In genomic region chr2:33081691-33082090, GRCh38 we compare ENCODE assay signal across 15 cellular contexts.
DNase-seq lines count a peak whose midpoint lies in the region; ATAC-seq and TF ChIP-seq lines count a peak whose summit lies in the region.
"Had no signal": no experiment of that assay in that cellular context is flagged by ENCODE, and none has a peak within 500 bp of the region (broad histone marks: within the 10 kb centered on the region; RNA-seq: fewer than 3 reads in every experiment).

No MANE protein-coding gene starts in this region.

- POLR2A ChIA-PET in A673 (lab: Charles Lee; ENCODE audit: low non-redundant PET): no interaction called here

- peak overlapping the region; percentile 99 for H3K27ac ChIP-seq in DOHH2 (ENCODE audit: low read depth, low read length)
- peak overlapping the region; percentile 99 for H3K27ac ChIP-seq in OCI-LY1 (ENCODE audit: low read depth, low read length, poor library complexity, severe bottlenecking)
- no peak overlapping the region for H3K27ac ChIP-seq in A673 (ENCODE audit: low read depth, low read length, poor library complexity, severe bottlenecking)
- H3K27ac ChIP-seq in neuronal stem cell (replicated peaks; ENCODE audit: low read length): no peak overlapping the region
- H3K27ac ChIP-seq: A549 had no signal

- no peak overlapping the region for H2BK15ac ChIP-seq in neuronal stem cell (ENCODE audit: low read length)

- no peak overlapping the region for H2BK5ac ChIP-seq in neuronal stem cell (ENCODE audit: low read length)

- H3K79me2 ChIP-seq in DOHH2 (ENCODE audit: control insufficient read depth, low read length) (peaks cover 73% of the 10 kb centered on the region), OCI-LY1 (ENCODE audit: insufficient read depth, low read length) (peaks cover 10% of the 10 kb centered on the region)

- TF ChIP-seq CTCF in DOHH2 (IDR thresholded peaks at IDR 0.05; ENCODE audit: low read depth, low read length, poor library complexity, severe bottlenecking): no peak
- no peak for TF ChIP-seq CTCF in OCI-LY1 (IDR thresholded peaks at IDR 0.05; ENCODE audit: low read length)
- no peak for TF ChIP-seq CTCF in endothelial cell (IDR thresholded peaks at IDR 0.05; ENCODE audit: unreplicated experiment)
- no peak for TF ChIP-seq CTCF in A673 (conservative IDR thresholded peaks at IDR 0.05; ENCODE audit: low read depth, low read length)

- H3K4me2 ChIP-seq in DOHH2 (ENCODE audit: low read length) (peak overlapping the region; percentile 88), OCI-LY1 (ENCODE audit: low read length) (peak overlapping the region; percentile 51), neuronal stem cell (ENCODE audit: insufficient read depth, low read length, poor library complexity, severe bottlenecking) (no peak overlapping the region)
- H3K4me2 ChIP-seq: A549 had no signal

- no peak overlapping the region for H2AFZ ChIP-seq in OCI-LY1 (ENCODE audit: low read length)
- no peak overlapping the region for H2AFZ ChIP-seq in neuronal stem cell (ENCODE audit: low read length)

- no TSS peak for BruUV-seq in A673 (replicated peaks; lab: Mats Ljungman, UMichigan)

- no peak overlapping the region for H3K23ac ChIP-seq in neuronal stem cell (ENCODE audit: low read depth, low read length, poor library complexity)

- H3K9ac ChIP-seq in OCI-LY1 (ENCODE audit: low read length) (peak overlapping the region; percentile 58), neuronal stem cell (ENCODE audit: low read depth, low read length, poor library complexity) (no peak overlapping the region)

- no peak overlapping the region for H3K14ac ChIP-seq in neuronal stem cell (ENCODE audit: low read length)

- H3K9me2 ChIP-seq in DOHH2 (replicated peaks; ENCODE audit: control insufficient read depth, low read length) (no peaks in the 10 kb centered on the region), OCI-LY1 (ENCODE audit: low read depth, low read length) (no peaks in the 10 kb centered on the region)

- H3K4me1 ChIP-seq in DOHH2 (ENCODE audit: control insufficient read depth, low read length) (peaks cover 99% of the 10 kb centered on the region), OCI-LY1 (ENCODE audit: insufficient read depth, low read length, severe bottlenecking) (peaks cover 100% of the 10 kb centered on the region), A673 (ENCODE audit: insufficient read depth, low read length, poor library complexity, severe bottlenecking) (no peaks in the 10 kb centered on the region), neuronal stem cell (ENCODE audit: control insufficient read depth in 2 of 2, insufficient read depth in 1 of 2, low read depth in 1 of 2, low read length in 2 of 2) (peaks cover 5 to 16% of the 10 kb centered on the region in 2 donors)

- no peak overlapping the region for H4K91ac ChIP-seq in neuronal stem cell (ENCODE audit: low read depth, low read length, poor library complexity)

- H3K27me3 ChIP-seq in DOHH2 (ENCODE audit: control insufficient read depth, low read length) (no peaks in the 10 kb centered on the region), OCI-LY1 (ENCODE audit: insufficient read depth, low read length) (no peaks in the 10 kb centered on the region), A673 (replicated peaks; ENCODE audit: insufficient read depth, low read depth, low read length, poor library complexity) (no peaks in the 10 kb centered on the region), neuronal stem cell (ENCODE audit: control insufficient read depth in 3 of 3, insufficient read depth in 3 of 3, low read depth in 1 of 3, low read length in 3 of 3) (no peaks in the 10 kb centered on the region)

- H3K9me3 ChIP-seq in DOHH2 (ENCODE audit: control insufficient read depth, insufficient read depth, low read length) (no peaks in the 10 kb centered on the region), OCI-LY1 (ENCODE audit: low read length) (no peaks in the 10 kb centered on the region), A673 (ENCODE audit: low read depth, low read length, poor library complexity, severe bottlenecking) (no peaks in the 10 kb centered on the region), neuronal stem cell (replicated peaks in 1 of 2; ENCODE audit: control insufficient read depth in 2 of 2, insufficient read depth in 1 of 2, low read depth in 1 of 2, low read length in 2 of 2) (peaks cover 0 to 5% of the 10 kb centered on the region in 2 donors)
- H3K9me3 ChIP-seq: A549 had no signal

- H2AK5ac ChIP-seq in neuronal stem cell (ENCODE audit: low read depth, low read length): no peak overlapping the region

- no peak overlapping the region for H2BK120ac ChIP-seq in neuronal stem cell (ENCODE audit: low read depth, low read length)

- H3K27me3 Mint-ChIP-seq in endothelial cell (ENCODE audit: unreplicated experiment): peaks cover 16% of the 10 kb centered on the region
- H3K27me3 Mint-ChIP-seq: CD4-positive, alpha-beta T cell had no signal

- H3K36me3 Mint-ChIP-seq in endothelial cell (ENCODE audit: low read depth, unreplicated experiment): peaks cover 62% of the 10 kb centered on the region

- WGBS in neuronal stem cell (ENCODE audit: extremely low coverage in 2 of 2, insufficient read length in 2 of 2, insufficient replicate concordance in 1 of 2), 2 donors: no CpG with 5 or more reads among the region's 7 CpGs

- no peak for ATAC-seq in HG03432 (IDR thresholded peaks at IDR 0.05; ENCODE audit: unreplicated experiment)
- ATAC-seq: A549 had no signal

- no peak overlapping the region for H2BK12ac ChIP-seq in neuronal stem cell (ENCODE audit: low read length)

- peak overlapping the region; percentile 94 for H3K27ac Mint-ChIP-seq in endothelial cell (ENCODE audit: unreplicated experiment)
- H3K27ac Mint-ChIP-seq: CD4-positive, alpha-beta T cell; H9 had no signal

- CTCF ChIA-PET in A673 (lab: Charles Lee): no interaction called here

- H3K4me3 Mint-ChIP-seq in endothelial cell (ENCODE audit: unreplicated experiment): no peak overlapping the region
- H3K4me3 Mint-ChIP-seq: CD4-positive, alpha-beta T cell; H9 had no signal

- H3K9me3 Mint-ChIP-seq in endothelial cell (ENCODE audit: unreplicated experiment): peaks cover 6% of the 10 kb centered on the region
- H3K9me3 Mint-ChIP-seq: CD4-positive, alpha-beta T cell; H9 had no signal

- H3K79me1 ChIP-seq in neuronal stem cell (ENCODE audit: low read depth, low read length): no peaks in the 10 kb centered on the region

- H3F3A ChIP-seq in DOHH2 (ENCODE audit: control insufficient read depth, insufficient read depth) (peaks cover 67% of the 10 kb centered on the region), OCI-LY1 (ENCODE audit: insufficient read depth, low read length) (peaks cover 6% of the 10 kb centered on the region; the same call in 1 of the 2 replicates)

- no peak overlapping the region for H3K18ac ChIP-seq in neuronal stem cell (ENCODE audit: low read length)

- H3K36me3 ChIP-seq in DOHH2 (ENCODE audit: control insufficient read depth, low read length) (peaks cover 54% of the 10 kb centered on the region), OCI-LY1 (ENCODE audit: insufficient read depth, low read length) (peaks cover 39% of the 10 kb centered on the region), A673 (ENCODE audit: insufficient read depth, low read length, poor library complexity, severe bottlenecking) (no peaks in the 10 kb centered on the region), neuronal stem cell (replicated peaks in 1 of 2; ENCODE audit: control insufficient read depth in 2 of 2, insufficient read depth in 2 of 2, low read length in 2 of 2) (no peaks in the 10 kb centered on the region)

- H3K4me1 Mint-ChIP-seq in endothelial cell (ENCODE audit: unreplicated experiment): peaks cover 53% of the 10 kb centered on the region

- no peak overlapping the region for H4K8ac ChIP-seq in neuronal stem cell (ENCODE audit: low read depth, low read length)

- no peak overlapping the region for H3K4ac ChIP-seq in neuronal stem cell (ENCODE audit: low read length)

- H4K20me1 ChIP-seq in DOHH2 (ENCODE audit: control insufficient read depth, insufficient read depth, low read depth, low read length): no peaks in the 10 kb centered on the region
- no peaks in the 10 kb centered on the region for H4K20me1 ChIP-seq in OCI-LY1 (ENCODE audit: insufficient read depth, low read length)

- peak overlapping the region; percentile 73 for H3K4me3 ChIP-seq in DOHH2 (ENCODE audit: low read length)
- H3K4me3 ChIP-seq in OCI-LY1 (ENCODE audit: low read depth, low read length, poor library complexity, severe bottlenecking): peak overlapping the region; percentile 36
- H3K4me3 ChIP-seq in A673 (ENCODE audit: low read depth, low read length, poor library complexity, severe bottlenecking): no peak overlapping the region
- H3K4me3 ChIP-seq in neuronal stem cell (ENCODE audit: low read length in 2 of 2): no peak overlapping the region
- H3K4me3 ChIP-seq: A549 had no signal

- intact Hi-C loops in A673 (cut with micrococcal nuclease; ENCODE audit: unreplicated experiment): no loop called here
- intact Hi-C loops in cardiac septum (cut with DNase I): no loop called here

- DNase-seq in endothelial cell (ENCODE audit: low spot score) (peak; percentile 16), A673 (ENCODE audit: low spot score) (no peak), cardiac septum (ENCODE audit: low spot score) (no peak), neuronal stem cell (ENCODE audit: low spot score) (no peak)
- DNase-seq: C1 segment of cervical spinal cord; Calu3; CD4-positive, alpha-beta T cell; DMS 273 treated with DMSO at 0.1 percent for 48 hours; GOT3; H9; IMR-90 had no signal

Comparison
In these comparisons a context has a peak if more than half of its experiments do, and no peak if none do; other contexts are left out.
1. H3K27ac ChIP-seq: peak in DOHH2 (single experiment) and OCI-LY1 (single experiment); none in A673 (single experiment) and neuronal stem cell (single experiment).
2. H3K4me3 ChIP-seq: peak in DOHH2 (single experiment) and OCI-LY1 (single experiment); none in A673 (single experiment) and neuronal stem cell (0 of 2).